ENCODE assay signal across 12 cellular contexts in the genomic region with DNA sequence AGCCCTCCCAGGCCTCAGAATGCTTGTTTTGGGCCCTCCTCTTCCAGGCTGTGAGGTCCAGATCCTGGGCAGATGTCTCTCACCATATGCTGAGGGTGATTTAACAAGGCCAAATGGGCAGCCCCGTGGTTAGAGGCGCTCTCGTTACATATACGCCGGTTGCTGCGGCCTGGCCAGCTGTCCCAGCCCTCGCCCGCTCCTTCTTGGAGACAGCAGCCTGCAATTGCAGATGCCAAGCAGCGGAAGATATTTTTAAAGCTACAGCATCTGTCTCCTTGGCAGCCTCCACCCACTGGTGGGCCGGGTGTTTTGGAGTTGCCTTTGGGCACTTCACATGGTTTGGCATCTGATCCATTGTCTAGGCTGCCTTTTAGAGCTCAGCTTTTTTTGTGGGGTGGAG.
DNase-seq lines count a peak whose midpoint lies in the region; ATAC-seq and TF ChIP-seq lines count a peak whose summit lies in the region.
"Had no signal": no experiment of that assay in that cellular context is flagged by ENCODE, and none has a peak within 500 bp of the region (broad histone marks: within the 10 kb centered on the region; RNA-seq: fewer than 3 reads in every experiment).

No MANE protein-coding gene starts in this region.

- H3K4me1 ChIP-seq in osteoblast (ENCODE audit: insufficient read depth, low read length), result peaks cover 22% of the 10 kb centered on the region

- peak overlapping the region; percentile 90 for H2AFZ ChIP-seq in osteoblast (ENCODE audit: low read length)

- ATAC-seq in GM19397 (IDR thresholded peaks at IDR 0.05; ENCODE audit: unreplicated experiment), result no peak

- peak; percentile 57 for DNase-seq in Ammon's horn (ENCODE audit: low spot score)
- DNase-seq in NCI-H524 treated with DMSO at 0.1 percent for 48 hours (lab: John Stamatoyannopoulos, UW), result peak; percentile 98
- DNase-seq in foreskin fibroblast, result peak; percentile 15 to 68
- DNase-seq in osteoblast (ENCODE audit: insufficient read length, low spot score, missing footprints), result peak; percentile 57
- DNase-seq in NCI-H146 (lab: John Stamatoyannopoulos, UW), result no peak
- DNase-seq in iPS-NIHi7 (ENCODE audit: extremely low spot score), result no peak
- no peak for DNase-seq in stimulated activated CD4-positive, alpha-beta T cell treated with anti-CD3 and anti-CD28 coated beads, Interleukin-2, amount 100 ng/mL, for 48 hours
- DNase-seq: activated T-cell treated with anti-CD3 and anti-CD28 coated beads for 4 hours, H7, islet precursor cell, NCI-H345 had no signal

- H3K27me3 ChIP-seq in osteoblast (ENCODE audit: insufficient read depth, low read length), result no peaks in the 10 kb centered on the region

- TF ChIP-seq CTCF in foreskin fibroblast (IDR thresholded peaks at IDR 0.05; ENCODE audit: low read depth, low read length) (no peak), osteoblast (IDR thresholded peaks at IDR 0.05; ENCODE audit: extremely low read depth, low read depth, low read length) (no peak)

- H3K79me2 ChIP-seq in osteoblast (ENCODE audit: insufficient read depth, low read length), result no peaks in the 10 kb centered on the region

- H3K9me3 ChIP-seq in osteoblast (ENCODE audit: low read depth, low read length), result no peaks in the 10 kb centered on the region

- H3K36me3 ChIP-seq in osteoblast (ENCODE audit: insufficient read depth, low read length), result no peaks in the 10 kb centered on the region

- H4K20me1 ChIP-seq in osteoblast (ENCODE audit: insufficient read depth, low read length), result no peaks in the 10 kb centered on the region

- H3K4me3 ChIP-seq in foreskin fibroblast (ENCODE audit: low read depth in 1 of 2, low read length in 2 of 2) (no peak overlapping the region), osteoblast (ENCODE audit: insufficient read depth, low read length) (no peak overlapping the region)

- peak overlapping the region; percentile 67 for H3K4me2 ChIP-seq in osteoblast (ENCODE audit: insufficient read depth, low read length)

- H3K27ac ChIP-seq in osteoblast (ENCODE audit: low read depth, low read length), result peak overlapping the region; percentile 81

Comparison
In these comparisons a context has a peak if more than half of its experiments do, and no peak if none do; other contexts are left out.
1. DNase-seq: peak in Ammon's horn (single experiment), NCI-H524 treated with DMSO at 0.1 percent for 48 hours (single experiment), foreskin fibroblast (2 of 2) and osteoblast (single experiment); none in NCI-H146 (single experiment), iPS-NIHi7 (single experiment) and stimulated activated CD4-positive, alpha-beta T cell treated with anti-CD3 and anti-CD28 coated beads, Interleukin-2, amount 100 ng/mL, for 48 hours (0 of 2).